ENCODE assay signal across 9 cellular contexts in the genomic region with DNA sequence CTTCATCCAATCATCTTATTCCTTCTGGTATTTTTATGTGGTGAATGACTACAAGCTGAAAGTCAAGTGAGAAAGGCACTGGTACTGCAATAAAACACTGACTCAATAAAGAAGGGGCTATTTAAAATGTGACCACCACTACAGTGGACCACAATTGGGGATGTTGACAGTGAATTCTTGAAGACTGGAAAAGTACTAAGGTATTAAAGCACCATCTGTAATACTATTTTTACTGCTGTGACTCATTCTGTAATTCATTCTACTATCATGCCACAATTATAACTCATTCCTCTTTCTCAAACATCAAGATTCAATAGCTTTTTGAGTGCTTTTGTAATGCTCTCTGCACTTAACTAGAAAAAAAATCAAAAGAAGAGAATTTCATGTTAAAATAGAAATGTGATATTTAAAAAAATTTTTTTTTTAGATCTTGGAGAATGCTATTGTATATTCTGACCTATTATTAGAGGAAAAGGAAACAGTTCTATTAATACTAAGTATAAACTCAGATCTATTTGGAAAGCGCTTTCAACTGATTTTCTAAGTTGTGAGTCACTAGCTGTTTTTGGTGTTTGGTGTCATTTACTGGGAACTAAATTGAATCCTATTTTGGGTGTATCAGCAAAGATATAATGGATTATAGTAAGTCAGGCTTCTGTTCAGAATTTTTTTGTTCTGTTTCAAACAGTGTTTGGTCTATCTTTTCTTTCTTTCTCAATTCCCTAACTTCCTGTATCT.
DNase-seq lines count a peak whose midpoint lies in the region; ATAC-seq, FAIRE-seq and TF ChIP-seq lines count a peak whose summit lies in the region.
"Had no signal": no experiment of that assay in that cellular context is flagged by ENCODE, and none has a peak within 500 bp of the region (broad histone marks: within the 10 kb centered on the region; RNA-seq: fewer than 3 reads in every experiment).

No MANE protein-coding gene starts in this region.

- H3K27ac Mint-ChIP-seq in Caco-2 (ENCODE audit: unreplicated experiment): peak overlapping the region; percentile 58

- 0 out of 2 replicates have a peak overlapping the region, but pooled peaks have one; percentile 13 for H2AFZ ChIP-seq in PC-3 (ENCODE audit: low read length)

- peak; percentile 31 for ATAC-seq in PC-3
- ATAC-seq in HG03108 (IDR thresholded peaks at IDR 0.05; ENCODE audit: unreplicated experiment): no peak

- H3K27ac ChIP-seq in PC-3 (ENCODE audit: low read length) (peak overlapping the region; percentile 98), sigmoid colon (peak overlapping the region in 3 of 4 donors; percentile 40 to 77 (median 59)), small intestine (ENCODE audit: low read depth in 1 of 2, low read length in 1 of 2) (no peak overlapping the region)

- no peak for DNase-seq in Caco-2
- DNase-seq in PC-3: peak; percentile 93
- DNase-seq in fibroblast of gingiva (ENCODE audit: low read depth): peak; percentile 50
- no peak for DNase-seq in sigmoid colon
- DNase-seq in small intestine: no peak
- no peak for DNase-seq in DMS114 treated with DMSO at 0.1 percent for 48 hours (lab: John Stamatoyannopoulos, UW; ENCODE audit: unreplicated experiment)
- no peak for DNase-seq in NCI-H2107 treated with DMSO at 0.1 percent for 48 hours (lab: John Stamatoyannopoulos, UW; ENCODE audit: unreplicated experiment)
- DNase-seq: activated T-cell treated with anti-CD3 and anti-CD28 coated beads for 4 hours had no signal

- CTCF ChIA-PET in Caco-2 (lab: Charles Lee) (no interaction called here), PC-3 (lab: Charles Lee) (no interaction called here)

- H3K36me3 Mint-ChIP-seq in Caco-2 (ENCODE audit: insufficient read depth, unreplicated experiment): peaks cover 7% of the 10 kb centered on the region

- POLR2A ChIA-PET in Caco-2 (lab: Charles Lee): no interaction called here
- POLR2A ChIA-PET in PC-3 (lab: Charles Lee; ENCODE audit: unreplicated experiment): interaction anchor here (0.8 to 1.0 kb wide), 2 partner anchors 117 to 200 kb away, joined by 3 to 4 read pairs; a partner anchor contains a TSS

- peaks cover 20% of the 10 kb centered on the region for H3F3A ChIP-seq in PC-3 (ENCODE audit: low read length, unreplicated experiment)

- peaks cover 11% of the 10 kb centered on the region for H3K9me3 Mint-ChIP-seq in Caco-2 (ENCODE audit: unreplicated experiment)

- intact Hi-C loops in Caco-2 (cut with micrococcal nuclease; ENCODE audit: unreplicated experiment) (loop anchor here (5.0 to 10.0 kb wide), 2 partner anchors 201 to 288 kb away; a partner anchor contains a TSS), PC-3 (cut with micrococcal nuclease) (loop anchor here (5.0 to 10.0 kb wide), 2 partner anchors 91 to 288 kb away; no protein-coding TSS in a partner anchor), sigmoid colon (cut with DNase I) (no loop called here)

- no peak overlapping the region for H3K4me3 ChIP-seq in Caco-2 (ENCODE audit: low read depth, low read length)
- H3K4me3 ChIP-seq in PC-3 (ENCODE audit: low read length): peak overlapping the region; percentile 54
- H3K4me3 ChIP-seq in sigmoid colon: no peak overlapping the region
- H3K4me3 ChIP-seq in small intestine (ENCODE audit: low read depth in 1 of 2, low read length in 2 of 2): no peak overlapping the region

- peaks cover 63% of the 10 kb centered on the region for H3K4me1 Mint-ChIP-seq in Caco-2 (ENCODE audit: low read depth, unreplicated experiment)

- peak overlapping the region; percentile 75 for H3K9ac ChIP-seq in PC-3 (ENCODE audit: low read length)

- no peaks in the 10 kb centered on the region for H4K20me1 ChIP-seq in PC-3 (ENCODE audit: low read length)

- TF ChIP-seq CTCF in Caco-2 (IDR thresholded peaks at IDR 0.05; ENCODE audit: insufficient read depth in 1 of 2, low read depth in 1 of 2, low read length in 1 of 2, severe bottlenecking in 1 of 2, unreplicated experiment in 1 of 2): no peak
- no peak for TF ChIP-seq CTCF in PC-3 (conservative IDR thresholded peaks at IDR 0.05; ENCODE audit: low read depth, low read length)
- TF ChIP-seq CTCF in sigmoid colon (IDR thresholded peaks at IDR 0.05): no peak

- no peaks in the 10 kb centered on the region for H3K27me3 Mint-ChIP-seq in Caco-2 (ENCODE audit: insufficient read depth, unreplicated experiment)

- no peaks in the 10 kb centered on the region for H3K9me2 ChIP-seq in PC-3 (replicated peaks; ENCODE audit: low read length)

- no peaks in the 10 kb centered on the region for H3K27me3 ChIP-seq in Caco-2 (replicated peaks; ENCODE audit: control insufficient read depth, insufficient read depth, low read length)
- no peaks in the 10 kb centered on the region for H3K27me3 ChIP-seq in PC-3 (ENCODE audit: low read length)
- no peaks in the 10 kb centered on the region for H3K27me3 ChIP-seq in sigmoid colon
- no peaks in the 10 kb centered on the region for H3K27me3 ChIP-seq in small intestine (ENCODE audit: control insufficient read depth in 2 of 2, insufficient read depth in 2 of 2, low read length in 2 of 2)

- H3K36me3 ChIP-seq in Caco-2 (ENCODE audit: control insufficient read depth, insufficient read depth, low read length) (no peaks in the 10 kb centered on the region), PC-3 (ENCODE audit: low read depth, low read length) (no peaks in the 10 kb centered on the region), sigmoid colon (no peaks in the 10 kb centered on the region), small intestine (ENCODE audit: control insufficient read depth in 2 of 2, insufficient read depth in 2 of 2, low read length in 2 of 2) (no peaks in the 10 kb centered on the region)

- H3K4me2 ChIP-seq in PC-3 (ENCODE audit: low read length): peak overlapping the region; percentile 90

- FAIRE-seq in small intestine (lab: Jason Lieb, UNC): no peak

- TF ChIP-seq POLR2A in sigmoid colon (IDR thresholded peaks at IDR 0.05): no peak

- H3K4me1 ChIP-seq in Caco-2 (peaks cover 65% of the 10 kb centered on the region), PC-3 (ENCODE audit: insufficient read depth, low read length) (peaks cover 65% of the 10 kb centered on the region), sigmoid colon (peaks cover 0 to 45% (median 32%) of the 10 kb centered on the region in 4 donors), small intestine (ENCODE audit: control insufficient read depth in 2 of 2, insufficient read depth in 1 of 2, low read depth in 1 of 2, low read length in 1 of 2) (peaks cover 4 to 15% of the 10 kb centered on the region in 2 donors)

- H3K79me2 ChIP-seq in PC-3 (ENCODE audit: low read length): no peaks in the 10 kb centered on the region

- no peak for TF ChIP-seq EP300 in sigmoid colon (IDR thresholded peaks at IDR 0.05)

- 83 to 91% methylated on average over 1 of the region's 1 CpG for WGBS in sigmoid colon, 2 donors
- WGBS in small intestine, 3 donors: 73 to 88% (median 83%) methylated on average over 1 of the region's 1 CpG

- H3K4me3 Mint-ChIP-seq in Caco-2 (ENCODE audit: unreplicated experiment): no peak overlapping the region

- no TSS peak for BruUV-seq in Caco-2 (replicated peaks; lab: Mats Ljungman, UMichigan)
- BruUV-seq in PC-3 (replicated peaks; lab: Mats Ljungman, UMichigan): no TSS peak

- no peaks in the 10 kb centered on the region for H3K9me3 ChIP-seq in Caco-2
- no peaks in the 10 kb centered on the region for H3K9me3 ChIP-seq in PC-3 (ENCODE audit: low read length)
- no peaks in the 10 kb centered on the region for H3K9me3 ChIP-seq in sigmoid colon
- no peaks in the 10 kb centered on the region for H3K9me3 ChIP-seq in small intestine (ENCODE audit: control insufficient read depth, low read depth)

Comparison
In these comparisons a context has a peak if more than half of its experiments do, and no peak if none do; other contexts are left out.
1. DNase-seq: peak in PC-3 (single experiment) and fibroblast of gingiva (single experiment); none in Caco-2 (0 of 2), sigmoid colon (single experiment), small intestine (single experiment), DMS114 treated with DMSO at 0.1 percent for 48 hours (single experiment) and NCI-H2107 treated with DMSO at 0.1 percent for 48 hours (single experiment).
2. H3K27ac ChIP-seq: peak in PC-3 (single experiment) and sigmoid colon (3 of 4); none in small intestine (0 of 2).